In the genomic region with DNA sequence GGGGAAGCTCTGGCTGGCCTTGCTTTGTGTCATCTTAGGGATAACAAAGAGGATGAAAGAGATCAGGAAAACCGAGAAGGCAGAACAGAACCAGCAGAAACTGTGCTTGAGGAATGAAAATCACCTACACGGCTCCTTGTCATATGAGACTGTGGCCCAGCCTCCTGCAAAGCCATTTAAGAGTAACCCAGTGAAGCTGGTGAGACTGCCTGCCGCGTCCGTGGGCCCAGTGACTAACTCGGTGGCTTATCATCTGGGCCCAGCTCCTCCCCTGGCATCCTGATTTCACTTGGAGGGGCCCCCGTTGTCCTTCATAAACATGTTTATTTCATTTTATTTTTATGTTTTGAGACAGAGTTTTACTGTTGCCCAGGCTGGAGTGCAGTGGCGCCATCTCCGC, we compare ENCODE assay signal across 27 cellular contexts. TPM values are rescaled to one million over a fixed set of nuclear protein-coding genes. Genes with fewer than 3 reads are reported as not detected.
DNase-seq lines count a peak whose midpoint lies in the region; ATAC-seq and TF ChIP-seq lines count a peak whose summit lies in the region.
"Had no signal": no experiment of that assay in that cellular context is flagged by ENCODE, and none has a peak within 500 bp of the region (broad histone marks: within the 10 kb centered on the region; RNA-seq: fewer than 3 reads in every experiment).

No MANE protein-coding gene starts in this region.

- CTCF ChIA-PET in AG04450 (lab: Charles Lee) = no interaction called here

- peaks cover 3% of the 10 kb centered on the region for H3K36me3 ChIP-seq in lower lobe of right lung
- H3K36me3 ChIP-seq in smooth muscle cell (ENCODE audit: low read depth) = no peaks in the 10 kb centered on the region
- no peaks in the 10 kb centered on the region for H3K36me3 ChIP-seq in aorta (ENCODE audit: control insufficient read depth in 1 of 2, insufficient read depth in 2 of 2, low read length in 1 of 2)
- H3K36me3 ChIP-seq: pancreas had no signal

- TF ChIP-seq CTCF in AG04450 (IDR thresholded peaks at IDR 0.05; ENCODE audit: low read depth, low read length) (no peak), lower lobe of right lung (IDR thresholded peaks at IDR 0.05) (no peak), smooth muscle cell (IDR thresholded peaks at IDR 0.05; ENCODE audit: borderline replicate concordance, insufficient read depth, poor library complexity, severe bottlenecking) (no peak)

- H3K9me3 ChIP-seq in AG04450 (ENCODE audit: control insufficient read depth, insufficient read depth, low read length) = no peaks in the 10 kb centered on the region; the same call in 1 of the 2 replicates
- H3K9me3 ChIP-seq in lower lobe of right lung = no peaks in the 10 kb centered on the region
- H3K9me3 ChIP-seq in smooth muscle cell (replicated peaks; ENCODE audit: low read depth) = no peaks in the 10 kb centered on the region
- no peaks in the 10 kb centered on the region for H3K9me3 ChIP-seq in aorta (ENCODE audit: control insufficient read depth, low read length)
- H3K9me3 ChIP-seq: body of pancreas, pancreas, tibial nerve had no signal

- H3K27ac ChIP-seq in AG04450 (ENCODE audit: low read depth, low read length) = peak overlapping the region; percentile 47
- H3K27ac ChIP-seq in angular gyrus (ENCODE audit: low read depth, low read length) = peak overlapping the region; percentile 68
- H3K27ac ChIP-seq in lower lobe of right lung = no peak overlapping the region
- H3K27ac ChIP-seq in smooth muscle cell (ENCODE audit: low read depth) = peak overlapping the region; percentile 81
- H3K27ac ChIP-seq in aorta (ENCODE audit: low read depth in 1 of 2, low read length in 2 of 2) = peak overlapping the region in 1 of 2 donors; percentile 15
- H3K27ac ChIP-seq: body of pancreas, KMS-11, pancreas had no signal

- WGBS in smooth muscle cell (ENCODE audit: low lambda C conversion rate) = 60% methylated on average over 9 of the region's 9 CpGs
- WGBS in aorta, 2 donors = 69 to 77% methylated on average over 9 of the region's 9 CpGs

- intact Hi-C loops in lower lobe of right lung (cut with DNase I) = no loop called here
- intact Hi-C loops in aorta (cut with DNase I) = no loop called here

- peaks cover 22% of the 10 kb centered on the region for H3K4me1 ChIP-seq in lower lobe of right lung
- peaks cover 6% of the 10 kb centered on the region for H3K4me1 ChIP-seq in smooth muscle cell (ENCODE audit: low read depth)
- H3K4me1 ChIP-seq in aorta (ENCODE audit: control insufficient read depth in 1 of 2, insufficient read depth in 2 of 2, low read length in 2 of 2) = peaks cover 3% of the 10 kb centered on the region in 2 donors
- H3K4me1 ChIP-seq: body of pancreas, pancreas had no signal

- no peak overlapping the region for H3K9ac ChIP-seq in smooth muscle cell (ENCODE audit: low read depth)
- H3K9ac ChIP-seq: KMS-11 had no signal

- H3K79me2 ChIP-seq in smooth muscle cell (ENCODE audit: low read depth) = no peaks in the 10 kb centered on the region

- ATAC-seq in lower lobe of right lung (no peak), aorta (ENCODE audit: low FRiP score) (no peak)
- ATAC-seq: body of pancreas, pancreas had no signal

- DNase-seq in AG04450 (ENCODE audit: low read depth, low spot score) = no peak
- DNase-seq in lower lobe of right lung = peak; percentile 29
- no peak for DNase-seq in smooth muscle cell (lab: John Stamatoyannopoulos, UW; ENCODE audit: unreplicated experiment)
- DNase-seq in aorta = no peak
- DNase-seq in NCI-H748 treated with DMSO at 0.1 percent for 48 hours (lab: John Stamatoyannopoulos, UW) = no peak
- DNase-seq in NOMO-1 treated with DMSO at 0.1 percent for 48 hours (lab: John Stamatoyannopoulos, UW; ENCODE audit: unreplicated experiment) = no peak
- no peak for DNase-seq in UCSD-AML1 (lab: John Stamatoyannopoulos, UW; ENCODE audit: unreplicated experiment)
- DNase-seq: activated naive CD4-positive, alpha-beta T cell; body of pancreas; DMS79 treated with DMSO at 0.1 percent for 48 hours; left ventricle myocardium superior; NCI-H1048; NCI-H2081 treated with DMSO at 0.1 percent for 48 hours; NCI-H526; OCI-M1 had no signal

- H3K27me3 ChIP-seq in AG04450 (ENCODE audit: control insufficient read depth, insufficient read depth, low read length) (no peaks in the 10 kb centered on the region), lower lobe of right lung (ENCODE audit: low read depth) (no peaks in the 10 kb centered on the region), smooth muscle cell (ENCODE audit: low read depth) (no peaks in the 10 kb centered on the region), aorta (ENCODE audit: control insufficient read depth in 1 of 2, insufficient read depth in 2 of 2, low read length in 1 of 2) (no peaks in the 10 kb centered on the region)
- H3K27me3 ChIP-seq: body of pancreas, pancreas, tibial nerve had no signal

- no peak overlapping the region for H2AFZ ChIP-seq in smooth muscle cell (ENCODE audit: low read depth)

- H3K4me3 ChIP-seq in AG04450 (ENCODE audit: low read depth, low read length) (no peak overlapping the region), lower lobe of right lung (no peak overlapping the region), smooth muscle cell (no peak overlapping the region), aorta (ENCODE audit: low read length in 2 of 2) (no peak overlapping the region)
- H3K4me3 ChIP-seq: body of pancreas, pancreas, tibial nerve had no signal

- POLR2A ChIA-PET in AG04450 (lab: Yijun Ruan, JAX) = no interaction called here

- peak overlapping the region; percentile 58 for H3K4me2 ChIP-seq in smooth muscle cell
- H3K4me2 ChIP-seq: KMS-11 had no signal

- peaks cover 3% of the 10 kb centered on the region for H3F3A ChIP-seq in smooth muscle cell (ENCODE audit: low read depth)

- H4K20me1 ChIP-seq in smooth muscle cell (ENCODE audit: low read depth) = no peaks in the 10 kb centered on the region

RNA-seq across cellular contexts. Expression of a gene that starts 30.7 kb away (rescaled TPM):
- polyA plus RNA-seq in AG04450 (2011; rRNA removed) = 179 and 187 TPM in 2 replicates
- polyA minus RNA-seq in AG04450 (2011; rRNA and poly(A)+ RNA removed) = 30.3 and 32.8 TPM in 2 replicates
- 45.3 TPM for total RNA-seq in lower lobe of right lung
- 175 and 197 TPM in 2 replicates for total RNA-seq in smooth muscle cell
- polyA plus RNA-seq in smooth muscle cell = 170 and 257 TPM in 2 replicates
- 100 to 1,000 TPM; 261 to 386 TPM for total RNA-seq in aorta
- 100 to 1,000 TPM; 324 to 465 TPM for polyA plus RNA-seq in aorta
- total RNA-seq: activated CD8-positive, alpha-beta memory T cell treated with anti-CD3 and anti-CD28 coated beads, Interleukin-2, amount 10 ng/mL, durations not matched to agents 7 days and 5 days; HT-29 had no signal

RNA-seq across cellular contexts. Expression of a gene that starts 37.6 kb away (rescaled TPM):
- polyA plus RNA-seq in AG04450 (2011; rRNA removed) (not detected in 2 replicates), smooth muscle cell (not detected in 2 replicates), aorta (not detected)
- polyA minus RNA-seq in AG04450 (2011; rRNA and poly(A)+ RNA removed) = not detected in 2 replicates
- total RNA-seq in lower lobe of right lung (not detected), smooth muscle cell (not detected in 2 replicates), aorta (not detected)
- total RNA-seq: activated CD8-positive, alpha-beta memory T cell treated with anti-CD3 and anti-CD28 coated beads, Interleukin-2, amount 10 ng/mL, durations not matched to agents 7 days and 5 days; body of pancreas; CD8-positive, alpha-beta memory T cell; dermis microvascular lymphatic vessel endothelial cell; esophagus mucosa; glomerular endothelial cell; HT-29; left ventricle myocardium superior; pancreas; tibial nerve; WTC11 had no signal
- polyA plus RNA-seq: CD8-positive, alpha-beta memory T cell; pancreas; small intestine had no signal
